In the genomic region with DNA sequence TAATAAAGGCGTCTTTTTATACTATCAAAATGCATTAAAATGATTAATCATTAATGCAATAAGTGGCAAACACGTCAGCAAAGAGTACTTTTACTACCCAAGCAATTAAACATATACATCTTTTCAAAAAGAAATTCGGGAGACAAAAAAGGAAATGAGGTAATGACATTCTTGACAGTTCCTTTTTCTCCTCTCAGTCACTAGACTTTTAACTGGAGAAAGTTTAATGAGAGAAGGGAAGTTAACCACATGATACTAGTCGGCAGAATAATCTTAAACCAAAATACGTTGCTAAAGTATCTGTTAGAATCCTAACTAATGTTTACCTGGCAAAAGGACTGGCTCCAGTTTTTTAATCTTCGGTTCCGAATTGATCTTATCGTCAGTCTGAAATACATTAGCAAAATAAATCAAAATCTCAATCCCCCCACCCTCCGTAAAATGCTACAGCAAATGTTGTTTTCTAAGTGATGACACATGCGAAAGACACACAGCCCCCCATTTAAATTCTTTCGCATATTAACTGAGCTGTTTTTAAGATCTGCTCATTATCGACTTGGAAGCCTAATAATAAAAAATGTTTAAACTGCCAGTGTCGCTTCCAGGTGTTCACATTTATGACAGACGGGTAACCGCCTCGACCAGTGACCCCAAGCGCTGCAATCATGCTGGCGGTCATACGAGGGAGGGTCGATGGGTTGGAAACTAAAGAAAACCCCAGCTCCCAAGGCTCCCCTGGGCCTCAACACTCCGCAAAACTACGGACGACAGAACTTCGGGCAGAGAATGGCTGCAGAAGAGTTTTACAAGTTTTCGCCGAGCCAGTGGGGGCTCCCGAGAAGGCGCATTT, we compare ENCODE assay signal across 8 cellular contexts. TPM values are rescaled to one million over a fixed set of nuclear protein-coding genes. Genes with fewer than 3 reads are reported as not detected.
DNase-seq lines count a peak whose midpoint lies in the region; TF ChIP-seq lines count a peak whose summit lies in the region.

No MANE protein-coding gene starts in this region.

- peaks cover 18% of the 10 kb centered on the region for H3K36me3 Mint-ChIP-seq in activated CD4-positive, alpha-beta T cell treated with anti-CD3 and anti-CD28 coated beads, Interleukin-2, amount 10 ng/mL, durations not matched to agents 7 days and 5 days (ENCODE audit: low read depth)

- H3K36me3 ChIP-seq in iPS-18a (ENCODE audit: control insufficient read depth, low read depth, low read length) (no peaks in the 10 kb centered on the region), spleen (peaks cover 0 to 31% (median 9%) of the 10 kb centered on the region in 6 donors)

- H3K4me3 ChIP-seq in iPS-18a (ENCODE audit: low read length) (peak overlapping the region; percentile 84), spleen (peak overlapping the region; percentile 40 to 93 (median 83))

- H3K9me3 Mint-ChIP-seq in activated CD4-positive, alpha-beta T cell treated with anti-CD3 and anti-CD28 coated beads, Interleukin-2, amount 10 ng/mL, durations not matched to agents 7 days and 5 days: no peaks in the 10 kb centered on the region

- no peaks in the 10 kb centered on the region for H3K9me3 ChIP-seq in iPS-18a (ENCODE audit: control insufficient read depth, low read depth, low read length)
- no peaks in the 10 kb centered on the region for H3K9me3 ChIP-seq in spleen

- peaks cover 2% of the 10 kb centered on the region for H3K27me3 Mint-ChIP-seq in activated CD4-positive, alpha-beta T cell treated with anti-CD3 and anti-CD28 coated beads, Interleukin-2, amount 10 ng/mL, durations not matched to agents 7 days and 5 days

- no peak for DNase-seq in activated CD4-positive, alpha-beta T cell treated with anti-CD3 and anti-CD28 coated beads, Interleukin-2, amount 10 ng/mL, durations not matched to agents 7 days and 5 days
- DNase-seq in activated CD4-positive, alpha-beta T cell treated with anti-CD3 and anti-CD28 coated beads, Interleukin-2, amount 50 U/mL, for 4 hours: no peak
- DNase-seq in Kasumi-1 (lab: John Stamatoyannopoulos, UW) (peak; percentile 49 to 57), amniotic epithelial cell (ENCODE audit: low read depth) (peak; percentile 34), spleen (no peak), NCI-H2029 (lab: John Stamatoyannopoulos, UW) (no peak), GDM1 (lab: John Stamatoyannopoulos, UW) (no peak)

- no peak overlapping the region for H3K27ac ChIP-seq in iPS-18a (ENCODE audit: low read length)
- peak overlapping the region; percentile 74 to 99 (median 98) for H3K27ac ChIP-seq in spleen

- no peak for TF ChIP-seq POLR2A in spleen (IDR thresholded peaks at IDR 0.05)

- peaks cover 28% of the 10 kb centered on the region for H3K4me1 Mint-ChIP-seq in activated CD4-positive, alpha-beta T cell treated with anti-CD3 and anti-CD28 coated beads, Interleukin-2, amount 10 ng/mL, durations not matched to agents 7 days and 5 days

- WGBS in spleen, 5 donors: 3 to 4% (median 3%) methylated on average over 26 to 28 of the region's 28 CpGs

- H3K9ac ChIP-seq in iPS-18a (ENCODE audit: low read length): peak overlapping the region; percentile 59

- peak overlapping the region; percentile 96 for H3K27ac Mint-ChIP-seq in activated CD4-positive, alpha-beta T cell treated with anti-CD3 and anti-CD28 coated beads, Interleukin-2, amount 10 ng/mL, durations not matched to agents 7 days and 5 days

- H3K27me3 ChIP-seq in iPS-18a (ENCODE audit: control insufficient read depth, insufficient read depth, low read length): no peaks in the 10 kb centered on the region
- no peaks in the 10 kb centered on the region for H3K27me3 ChIP-seq in spleen (replicated peaks in 1 of 7)

- peak overlapping the region; percentile 96 for H3K4me3 Mint-ChIP-seq in activated CD4-positive, alpha-beta T cell treated with anti-CD3 and anti-CD28 coated beads, Interleukin-2, amount 10 ng/mL, durations not matched to agents 7 days and 5 days

- no peak for TF ChIP-seq CTCF in spleen (IDR thresholded peaks at IDR 0.05 in 8 of 11, conservative IDR thresholded peaks at IDR 0.05 in 3 of 11)

- intact Hi-C loops in spleen (cut with DNase I; ENCODE audit: low total_unique reads): no loop called here

- CTCF ChIA-PET in activated CD4-positive, alpha-beta T cell treated with anti-CD3 and anti-CD28 coated beads, Interleukin-2, amount 10 ng/mL, durations not matched to agents 7 days and 5 days (lab: Charles Lee): interaction anchor here (1.7 kb wide), 1 partner anchor 8 kb away, joined by 6 read pairs; no protein-coding TSS in a partner anchor

- peaks cover 8% of the 10 kb centered on the region for H3K4me1 ChIP-seq in iPS-18a (ENCODE audit: control insufficient read depth, low read depth, low read length)
- H3K4me1 ChIP-seq in spleen: peaks cover 3 to 60% (median 55%) of the 10 kb centered on the region in 6 donors

- POLR2A ChIA-PET in activated CD4-positive, alpha-beta T cell treated with anti-CD3 and anti-CD28 coated beads, Interleukin-2, amount 10 ng/mL, durations not matched to agents 7 days and 5 days (lab: Charles Lee): no interaction called here

RNA-seq across cellular contexts. Expression of a gene that starts 0.8 kb away (rescaled TPM):
- 10 to 100 TPM; 24.9 to 26.6 TPM for total RNA-seq in activated CD4-positive, alpha-beta T cell treated with anti-CD3 and anti-CD28 coated beads, Interleukin-2, amount 10 ng/mL, durations not matched to agents 7 days and 5 days
- total RNA-seq in spleen: 10 to 100 TPM; 29.2 to 67.9 (median 51.6) TPM
- polyA plus RNA-seq in spleen: 10 to 100 TPM in 2 of 3 donors, 1 to 10 TPM in 1; 8.2 to 14.5 (median 10.1) TPM

Comparison
In these comparisons a context has a peak if more than half of its experiments do, and no peak if none do; other contexts are left out.
1. DNase-seq: peak in Kasumi-1 (2 of 2) and amniotic epithelial cell (single experiment); none in activated CD4-positive, alpha-beta T cell treated with anti-CD3 and anti-CD28 coated beads, Interleukin-2, amount 10 ng/mL, durations not matched to agents 7 days and 5 days (single experiment), activated CD4-positive, alpha-beta T cell treated with anti-CD3 and anti-CD28 coated beads, Interleukin-2, amount 50 U/mL, for 4 hours (0 of 2), spleen (single experiment), NCI-H2029 (single experiment) and GDM1 (single experiment).